Comparison of ENCODE assay signal across 26 cellular contexts in genomic region chr7:154886591-154886990, GRCh38.
"Had no signal": no experiment of that assay in that cellular context is flagged by ENCODE, and none has a peak within 500 bp of the region (broad histone marks: within the 10 kb centered on the region; RNA-seq: fewer than 3 reads in every experiment).

No MANE protein-coding gene starts in this region.

- FAIRE-seq: endometrium had no signal

- H3K27me3 Mint-ChIP-seq: type B pancreatic cell had no signal

- H3K9me3 Mint-ChIP-seq: effector memory CD8-positive, alpha-beta T cell; stimulated activated effector memory CD8-positive, alpha-beta T cell treated with anti-CD3 and anti-CD28 coated beads, Interleukin-12 subunit alpha, Interleukin-12 subunit beta, amount 100 ng/mL, for 72 hours had no signal

- H3K4me1 ChIP-seq: esophagus squamous epithelium, heart right ventricle, lower lobe of right lung, prostate gland, right atrium auricular region, sigmoid colon, stomach, tibial artery had no signal

- H3K36me3 Mint-ChIP-seq: naive thymus-derived CD8-positive, alpha-beta T cell; stimulated activated effector memory CD8-positive, alpha-beta T cell treated with anti-CD3 and anti-CD28 coated beads, Interleukin-12 subunit alpha, Interleukin-12 subunit beta, amount 100 ng/mL, for 72 hours; type B pancreatic cell had no signal

- DNase-seq: cortex of kidney; effector memory CD8-positive, alpha-beta T cell; erythroblast; esophagus squamous epithelium; foreskin melanocyte; glutamatergic neuron; heart right ventricle; hippocampal formation; islet precursor cell; kidney glomerular epithelial cell; left ventricle myocardium superior; lower lobe of right lung; naive thymus-derived CD8-positive, alpha-beta T cell; nephron progenitor cell; sigmoid colon; stimulated activated CD4-positive, alpha-beta T cell treated with anti-CD3 and anti-CD28 coated beads, Interleukin-2, amount 100 ng/mL, for 24 hours; stimulated activated CD4-positive, alpha-beta T cell treated with anti-CD3 and anti-CD28 coated beads, Interleukin-4, amount 100 ng/mL, for 24 hours; stimulated activated naive CD4-positive, alpha-beta T cell treated with Interleukin-2 at 50 U/mL for 16 hours; stomach; tibial artery had no signal

- H3K9me3 ChIP-seq: esophagus squamous epithelium, heart right ventricle, lower lobe of right lung, neutrophil, prostate gland, right atrium auricular region, sigmoid colon, stomach, tibial artery had no signal

- H3K27ac ChIP-seq: esophagus squamous epithelium, heart right ventricle, lower lobe of right lung, neutrophil, prostate gland, right atrium auricular region, sigmoid colon, stomach, tibial artery had no signal

- H3K4me1 Mint-ChIP-seq: naive thymus-derived CD8-positive, alpha-beta T cell; nephron progenitor cell; stimulated activated effector memory CD8-positive, alpha-beta T cell treated with anti-CD3 and anti-CD28 coated beads, Interleukin-12 subunit alpha, Interleukin-12 subunit beta, amount 100 ng/mL, for 72 hours had no signal

- H3K27ac Mint-ChIP-seq: effector memory CD8-positive, alpha-beta T cell; naive thymus-derived CD8-positive, alpha-beta T cell; nephron progenitor cell; stimulated activated effector memory CD8-positive, alpha-beta T cell treated with anti-CD3 and anti-CD28 coated beads, Interleukin-12 subunit alpha, Interleukin-12 subunit beta, amount 100 ng/mL, for 72 hours; type B pancreatic cell had no signal

- H3K4me3 ChIP-seq: esophagus squamous epithelium, heart right ventricle, lower lobe of right lung, prostate gland, right atrium auricular region, sigmoid colon, stomach, tibial artery had no signal

- H3K4me3 Mint-ChIP-seq: effector memory CD8-positive, alpha-beta T cell; naive thymus-derived CD8-positive, alpha-beta T cell; nephron progenitor cell; stimulated activated effector memory CD8-positive, alpha-beta T cell treated with anti-CD3 and anti-CD28 coated beads, Interleukin-12 subunit alpha, Interleukin-12 subunit beta, amount 100 ng/mL, for 72 hours; type B pancreatic cell had no signal

- H3K27me3 ChIP-seq: neutrophil, right atrium auricular region, sigmoid colon, stomach, tibial artery had no signal

- H3K36me3 ChIP-seq: esophagus squamous epithelium, heart right ventricle, lower lobe of right lung, neutrophil, prostate gland, right atrium auricular region, stomach, tibial artery had no signal
